Comparison of ENCODE assay signal across 18 cellular contexts in the genomic region with DNA sequence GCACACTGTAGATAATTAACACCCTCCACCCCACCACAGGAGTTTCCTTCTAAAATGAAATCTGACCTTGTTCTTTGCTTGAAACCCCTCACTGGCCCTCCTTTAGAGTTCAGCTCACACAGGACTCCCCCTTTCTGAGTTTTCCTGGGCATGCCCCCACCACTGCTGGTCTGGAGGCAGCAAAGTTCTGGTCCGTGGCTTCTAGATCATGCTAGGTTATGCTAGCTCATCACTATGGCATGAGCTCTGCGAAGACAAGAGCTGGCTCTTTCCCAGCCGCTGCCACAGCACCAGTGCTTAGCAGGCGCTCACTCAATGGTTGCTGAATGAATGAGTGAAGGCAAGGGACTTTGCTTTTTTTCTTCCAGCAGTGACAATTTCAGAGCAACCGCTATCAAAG.
A peak's percentile ranks its signal among the peaks of the same experiment; 100 is the strongest.
DNase-seq lines count a peak whose midpoint lies in the region; FAIRE-seq and TF ChIP-seq lines count a peak whose summit lies in the region.
"Had no signal": no experiment of that assay in that cellular context is flagged by ENCODE, and none has a peak within 500 bp of the region (broad histone marks: within the 10 kb centered on the region; RNA-seq: fewer than 3 reads in every experiment).

No MANE protein-coding gene starts in this region.

- no peaks in the 10 kb centered on the region for H3K79me2 ChIP-seq in astrocyte (ENCODE audit: insufficient read depth, low read length)
- H3K79me2 ChIP-seq in trophoblast cell (ENCODE audit: control insufficient read depth, insufficient read depth, low read length, poor library complexity): no peaks in the 10 kb centered on the region

- no peak overlapping the region for H4K91ac ChIP-seq in trophoblast cell (ENCODE audit: low read depth, low read length)

- peaks cover 5% of the 10 kb centered on the region for H3K4me1 Mint-ChIP-seq in astrocyte (ENCODE audit: low read depth, unreplicated experiment)
- H3K4me1 Mint-ChIP-seq: CD14-positive monocyte had no signal

- no peaks in the 10 kb centered on the region for H3K27me3 Mint-ChIP-seq in astrocyte (ENCODE audit: low read depth, unreplicated experiment)
- H3K27me3 Mint-ChIP-seq: activated CD4-positive, alpha-beta memory T cell treated with anti-CD3 and anti-CD28 coated beads for 36 hours had no signal

- no peak overlapping the region for H3K27ac ChIP-seq in astrocyte (ENCODE audit: low read depth, low read length)
- no peak overlapping the region for H3K27ac ChIP-seq in trophoblast cell (ENCODE audit: low read depth, low read length)
- H3K27ac ChIP-seq: SK-N-MC had no signal

- H3K4me3 ChIP-seq in astrocyte (ENCODE audit: insufficient read depth, low read depth, low read length) (no peak overlapping the region), trophoblast cell (ENCODE audit: low read depth, low read length) (no peak overlapping the region)
- H3K4me3 ChIP-seq: mucosa of descending colon, ovary, SK-N-MC had no signal

- peak overlapping the region; percentile 17 for H3K4me3 Mint-ChIP-seq in astrocyte (ENCODE audit: unreplicated experiment)
- H3K4me3 Mint-ChIP-seq: activated CD4-positive, alpha-beta memory T cell treated with anti-CD3 and anti-CD28 coated beads for 36 hours; CD14-positive monocyte; immature natural killer cell had no signal

- no peak overlapping the region for H2BK5ac ChIP-seq in trophoblast cell (ENCODE audit: low read depth, low read length, poor library complexity)

- FAIRE-seq in astrocyte (lab: Jason Lieb, UNC) (no peak), H54 (lab: Jason Lieb, UNC) (no peak)
- FAIRE-seq: frontal cortex had no signal

- H3K4me1 ChIP-seq in astrocyte (ENCODE audit: insufficient read depth, low read length): peaks cover 5% of the 10 kb centered on the region
- H3K4me1 ChIP-seq in trophoblast cell (ENCODE audit: control insufficient read depth in 1 of 2, insufficient read depth in 2 of 2, low read length in 2 of 2): peaks cover 0 to 2% of the 10 kb centered on the region in 2 experiments

- no peak overlapping the region for H4K8ac ChIP-seq in trophoblast cell (ENCODE audit: low read depth, low read length)

- no peaks in the 10 kb centered on the region for H3K9me3 Mint-ChIP-seq in astrocyte (ENCODE audit: unreplicated experiment)
- H3K9me3 Mint-ChIP-seq: activated CD4-positive, alpha-beta memory T cell treated with anti-CD3 and anti-CD28 coated beads for 36 hours; CD14-positive monocyte; immature natural killer cell had no signal

- H2AK5ac ChIP-seq in trophoblast cell (ENCODE audit: low read length): no peak overlapping the region

- H3K4me2 ChIP-seq in astrocyte (ENCODE audit: low read length) (peak overlapping the region; percentile 50), trophoblast cell (ENCODE audit: low read length) (no peak overlapping the region)

- no peaks in the 10 kb centered on the region for H3K27me3 ChIP-seq in astrocyte (ENCODE audit: insufficient read depth, low read length)
- H3K27me3 ChIP-seq in trophoblast cell (ENCODE audit: insufficient read depth, low read length): no peaks in the 10 kb centered on the region
- H3K27me3 ChIP-seq: ovary had no signal

- no peak overlapping the region for H4K12ac ChIP-seq in trophoblast cell (ENCODE audit: low read depth, low read length)

- H2BK12ac ChIP-seq in trophoblast cell (ENCODE audit: low read length): no peak overlapping the region

- H3K9ac ChIP-seq in astrocyte (ENCODE audit: low read length): no peak overlapping the region
- no peak overlapping the region for H3K9ac ChIP-seq in trophoblast cell (ENCODE audit: low read length)

- H3K23ac ChIP-seq in trophoblast cell (ENCODE audit: low read length): no peak overlapping the region

- H3K79me1 ChIP-seq in trophoblast cell (ENCODE audit: low read length): no peaks in the 10 kb centered on the region

- H3K14ac ChIP-seq in trophoblast cell (ENCODE audit: low read length): no peak overlapping the region

- peak; percentile 66 for DNase-seq in HT-29 (ENCODE audit: low spot score)
- DNase-seq in astrocyte (ENCODE audit: low read depth): peak; percentile 77
- DNase-seq in glomerular visceral epithelial cell (ENCODE audit: extremely low spot score): peak; percentile 61
- DNase-seq in renal cortical epithelial cell (ENCODE audit: low read depth): peak; percentile 86
- DNase-seq in H54 (ENCODE audit: insufficient read length, low spot score): no peak
- DNase-seq in effector CD4-positive, alpha-beta T cell: no peak
- no peak for DNase-seq in trophoblast cell
- DNase-seq: activated CD4-positive, alpha-beta memory T cell treated with anti-CD3 and anti-CD28 coated beads for 36 hours; H7; immature natural killer cell; KBM-7; mucosa of descending colon; NCI-H1417 treated with DMSO at 0.1 percent for 48 hours; NCI-H446; ovary had no signal

- H4K20me1 ChIP-seq in astrocyte (ENCODE audit: insufficient read depth, low read length): no peaks in the 10 kb centered on the region

- TF ChIP-seq CTCF in astrocyte (IDR thresholded peaks at IDR 0.05; ENCODE audit: insufficient read depth, low read depth, low read length): no peak

- H3K18ac ChIP-seq in trophoblast cell (ENCODE audit: low read length): no peak overlapping the region

- H3K9me3 ChIP-seq in astrocyte (ENCODE audit: insufficient read depth, low read depth, low read length) (no peaks in the 10 kb centered on the region), trophoblast cell (ENCODE audit: insufficient read depth, low read depth, low read length) (no peaks in the 10 kb centered on the region)
- H3K9me3 ChIP-seq: mucosa of descending colon, ovary had no signal

- no peak overlapping the region for H2BK120ac ChIP-seq in trophoblast cell (ENCODE audit: insufficient read depth, low read length, poor library complexity)

- peak overlapping the region; percentile 20 for H3K27ac Mint-ChIP-seq in astrocyte (ENCODE audit: unreplicated experiment)
- H3K27ac Mint-ChIP-seq: activated CD4-positive, alpha-beta memory T cell treated with anti-CD3 and anti-CD28 coated beads for 36 hours had no signal

- no peak overlapping the region for H3K4ac ChIP-seq in trophoblast cell (ENCODE audit: low read depth, low read length)

- TF ChIP-seq POLR2A in H54 (IDR thresholded peaks at IDR 0.05; ENCODE audit: low read depth, low read length): no peak

- no peak overlapping the region for H2AFZ ChIP-seq in astrocyte (ENCODE audit: low read depth, low read length)
- H2AFZ ChIP-seq in trophoblast cell (ENCODE audit: insufficient read depth, low read length, poor library complexity): no peak overlapping the region

- peaks cover 9% of the 10 kb centered on the region for H3K36me3 Mint-ChIP-seq in astrocyte (ENCODE audit: low read depth, unreplicated experiment)

- H3K36me3 ChIP-seq in astrocyte (ENCODE audit: insufficient read depth, low read length): no peaks in the 10 kb centered on the region
- no peaks in the 10 kb centered on the region for H3K36me3 ChIP-seq in trophoblast cell (ENCODE audit: control insufficient read depth in 1 of 2, insufficient read depth in 2 of 2, low read length in 2 of 2)
- H3K36me3 ChIP-seq: ovary had no signal

- no CpG with 5 or more reads among the region's 5 CpGs for WGBS in trophoblast cell (ENCODE audit: extremely low coverage, insufficient coverage, insufficient read length)

Comparison
In these comparisons a context has a peak if more than half of its experiments do, and no peak if none do; other contexts are left out.
1. DNase-seq: peak in HT-29 (single experiment), astrocyte (single experiment), glomerular visceral epithelial cell (single experiment) and renal cortical epithelial cell (single experiment); none in H54 (single experiment), effector CD4-positive, alpha-beta T cell (single experiment) and trophoblast cell (0 of 2).